In the genomic region with DNA sequence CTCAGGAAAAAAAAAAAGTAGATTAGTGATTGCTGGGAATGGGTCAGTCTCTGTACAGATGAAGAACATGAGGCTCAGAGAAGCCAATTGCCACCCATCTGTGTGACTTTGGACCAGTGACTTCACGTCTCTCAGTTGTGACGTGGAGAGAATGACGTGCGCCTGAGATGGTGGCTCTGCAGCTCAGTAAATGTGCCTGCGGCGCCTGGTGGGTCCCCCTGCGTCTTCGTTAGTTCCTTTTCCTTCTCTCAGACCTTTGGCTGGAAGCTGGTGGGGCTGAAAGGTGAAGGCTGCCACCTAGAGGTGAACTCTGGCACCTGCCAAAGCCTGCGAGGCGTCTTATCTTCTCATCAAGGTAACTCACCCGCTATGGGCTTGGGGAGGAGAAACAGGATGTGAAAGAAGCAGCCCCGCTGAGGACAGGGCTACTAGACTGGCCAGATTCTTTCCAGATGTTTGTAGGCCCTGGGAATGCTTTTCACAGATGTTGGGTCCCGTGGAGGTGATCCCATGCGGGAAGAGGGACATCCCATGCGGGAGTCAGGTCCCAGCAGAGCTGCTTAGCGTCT, we compare ENCODE assay signal across 1 cellular context.
TF ChIP-seq lines count a peak whose summit lies in the region.

No MANE protein-coding gene starts in this region.

TF ChIP-seq in H1, 55 proteins besides CTCF, POLR2A, EP300 and RAD21 (continued from another document):
- TF ChIP-seq, protein P1, sequence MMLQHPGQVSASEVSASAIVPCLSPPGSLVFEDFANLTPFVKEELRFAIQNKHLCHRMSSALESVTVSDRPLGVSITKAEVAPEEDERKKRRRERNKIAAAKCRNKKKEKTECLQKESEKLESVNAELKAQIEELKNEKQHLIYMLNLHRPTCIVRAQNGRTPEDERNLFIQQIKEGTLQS (IDR thresholded peaks at IDR 0.05; ENCODE audit: insufficient read depth, low read depth, low read length), result no peak
- no peak for TF ChIP-seq E2F6 (IDR thresholded peaks at IDR 0.05)
- 0 out of 2 replicates have a peak, but pooled peaks have one; percentile 8 for TF ChIP-seq MAX (IDR thresholded peaks at IDR 0.05)
- no peak for TF ChIP-seq JUND (IDR thresholded peaks at IDR 0.05; ENCODE audit: low read length)
- TF ChIP-seq TAF1 (IDR thresholded peaks at IDR 0.05; ENCODE audit: low read depth, low read length), result peak; percentile 30; the same call in 1 of the 2 replicates
- peak; percentile 28; the same call in 1 of the 2 replicates for TF ChIP-seq TBP (IDR thresholded peaks at IDR 0.05; ENCODE audit: low read depth, low read length)
- TF ChIP-seq CREB1 (IDR thresholded peaks at IDR 0.05), result peak; percentile 96
- 0 out of 4 replicates have a peak, but pooled peaks of 1 of the 2 experiments have one; percentile 42 for TF ChIP-seq SIN3A (conservative IDR thresholded peaks at IDR 0.05 in 1 of 2, IDR thresholded peaks at IDR 0.05 in 1 of 2; ENCODE audit: low read depth in 1 of 2, low read length in 2 of 2)
- TF ChIP-seq SRF (IDR thresholded peaks at IDR 0.05; ENCODE audit: low read depth, low read length), result peak; percentile 50; the same call in 1 of the 2 replicates
- TF ChIP-seq YY1 (IDR thresholded peaks at IDR 0.05; ENCODE audit: low read depth, low read length), result peak; percentile 69
- peak; percentile 75 for TF ChIP-seq CTBP2 (IDR thresholded peaks at IDR 0.05; ENCODE audit: borderline replicate concordance, insufficient read depth, insufficient read length, low read length)
- 0 out of 2 replicates have a peak, but pooled peaks have one; percentile 32 for TF ChIP-seq SP1 (IDR thresholded peaks at IDR 0.05; ENCODE audit: low read depth, low read length)
TF ChIP-seq in H1: peak in this region for 11.
